Comparison of ENCODE assay signal across 2 cellular contexts in the genomic region with DNA sequence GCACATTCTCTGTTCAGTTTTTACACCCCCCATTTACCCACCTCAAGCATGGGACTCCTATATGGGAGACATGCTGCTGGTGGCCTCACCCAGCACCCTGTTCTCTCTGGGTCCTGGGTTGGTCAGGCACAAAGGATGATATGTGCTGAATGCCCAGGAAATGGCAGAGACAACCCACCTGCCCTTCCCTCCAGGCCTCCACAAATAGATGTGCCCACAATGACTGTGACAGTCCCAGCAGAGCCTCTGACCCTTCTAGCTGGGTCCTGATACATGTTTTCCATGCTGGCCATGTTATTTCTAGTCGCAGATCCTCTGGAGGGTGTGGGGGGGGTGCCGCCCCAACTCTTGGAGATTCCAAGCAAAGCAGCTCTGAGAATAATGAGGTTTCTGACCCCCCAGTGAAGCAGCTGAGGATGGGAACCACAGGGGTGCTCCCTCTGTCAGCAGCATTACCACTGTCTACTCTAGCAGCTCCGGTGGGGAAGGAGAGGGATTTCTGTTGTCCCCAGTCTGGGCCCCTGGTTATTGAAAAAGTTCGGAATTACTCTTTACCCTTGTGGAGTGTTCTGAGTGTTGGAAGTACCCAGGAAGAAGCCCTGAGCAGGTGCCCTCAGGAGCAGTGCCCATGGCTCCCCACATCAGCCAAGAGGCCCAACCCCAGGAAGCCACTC.
A peak's percentile ranks its signal among the peaks of the same experiment; 100 is the strongest.
TF ChIP-seq lines count a peak whose summit lies in the region.

No MANE protein-coding gene starts in this region.

TF ChIP-seq in IMR-90, 13 proteins besides CTCF, POLR2A, EP300 and RAD21:
- TF ChIP-seq MAFK (IDR thresholded peaks at IDR 0.05; ENCODE audit: low read depth, low read length) (no peak), RFX5 (IDR thresholded peaks at IDR 0.05; ENCODE audit: low read depth, low read length) (no peak), MAZ (IDR thresholded peaks at IDR 0.05; ENCODE audit: borderline replicate concordance, low read depth, low read length) (no peak), NFE2L2 (IDR thresholded peaks at IDR 0.05; ENCODE audit: low read depth, low read length) (no peak), RCOR1 (IDR thresholded peaks at IDR 0.05; ENCODE audit: insufficient replicate concordance, low read length) (no peak), MXI1 (IDR thresholded peaks at IDR 0.05; ENCODE audit: borderline replicate concordance, low read depth, low read length) (no peak), CHD1 (IDR thresholded peaks at IDR 0.05; ENCODE audit: low read depth, low read length) (no peak), CEBPB (IDR thresholded peaks at IDR 0.05; ENCODE audit: low read depth, low read length) (no peak), ELK1 (IDR thresholded peaks at IDR 0.05; ENCODE audit: borderline replicate concordance, low read depth, low read length) (no peak), BHLHE40 (IDR thresholded peaks at IDR 0.05; ENCODE audit: low read depth, low read length) (no peak), SMC3 (IDR thresholded peaks at IDR 0.05; ENCODE audit: low read depth, low read length) (no peak)
- TF ChIP-seq, protein P1, sequence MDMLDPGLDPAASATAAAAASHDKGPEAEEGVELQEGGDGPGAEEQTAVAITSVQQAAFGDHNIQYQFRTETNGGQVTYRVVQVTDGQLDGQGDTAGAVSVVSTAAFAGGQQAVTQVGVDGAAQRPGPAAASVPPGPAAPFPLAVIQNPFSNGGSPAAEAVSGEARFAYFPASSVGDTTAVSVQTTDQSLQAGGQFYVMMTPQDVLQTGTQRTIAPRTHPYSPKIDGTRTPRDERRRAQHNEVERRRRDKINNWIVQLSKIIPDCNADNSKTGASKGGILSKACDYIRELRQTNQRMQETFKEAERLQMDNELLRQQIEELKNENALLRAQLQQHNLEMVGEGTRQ (IDR thresholded peaks at IDR 0.05; ENCODE audit: low read depth, low read length) = no peak

TF ChIP-seq in K562, 482 proteins besides CTCF, POLR2A, EP300 and RAD21:
- TF ChIP-seq ZNF740 (CRISPR knock-in tag; IDR thresholded peaks at IDR 0.05) (0 out of 2 replicates have a peak, but pooled peaks have one; percentile 63), ZNF740 (tag; IDR thresholded peaks at IDR 0.05) (no peak), ZNF143 (CRISPR knock-in tag; IDR thresholded peaks at IDR 0.05) (0 out of 2 replicates have a peak, but pooled peaks have one; percentile 27), SUPT5H (IDR thresholded peaks at IDR 0.05) (0 out of 2 replicates have a peak, but pooled peaks have one; percentile 2), THRAP3 (IDR thresholded peaks at IDR 0.05; ENCODE audit: borderline replicate concordance) (no peak), SAP30 (IDR thresholded peaks at IDR 0.05; ENCODE audit: borderline replicate concordance, insufficient read depth, low read depth, low read length, poor library complexity, severe bottlenecking) (no peak)
